In the genomic region with DNA sequence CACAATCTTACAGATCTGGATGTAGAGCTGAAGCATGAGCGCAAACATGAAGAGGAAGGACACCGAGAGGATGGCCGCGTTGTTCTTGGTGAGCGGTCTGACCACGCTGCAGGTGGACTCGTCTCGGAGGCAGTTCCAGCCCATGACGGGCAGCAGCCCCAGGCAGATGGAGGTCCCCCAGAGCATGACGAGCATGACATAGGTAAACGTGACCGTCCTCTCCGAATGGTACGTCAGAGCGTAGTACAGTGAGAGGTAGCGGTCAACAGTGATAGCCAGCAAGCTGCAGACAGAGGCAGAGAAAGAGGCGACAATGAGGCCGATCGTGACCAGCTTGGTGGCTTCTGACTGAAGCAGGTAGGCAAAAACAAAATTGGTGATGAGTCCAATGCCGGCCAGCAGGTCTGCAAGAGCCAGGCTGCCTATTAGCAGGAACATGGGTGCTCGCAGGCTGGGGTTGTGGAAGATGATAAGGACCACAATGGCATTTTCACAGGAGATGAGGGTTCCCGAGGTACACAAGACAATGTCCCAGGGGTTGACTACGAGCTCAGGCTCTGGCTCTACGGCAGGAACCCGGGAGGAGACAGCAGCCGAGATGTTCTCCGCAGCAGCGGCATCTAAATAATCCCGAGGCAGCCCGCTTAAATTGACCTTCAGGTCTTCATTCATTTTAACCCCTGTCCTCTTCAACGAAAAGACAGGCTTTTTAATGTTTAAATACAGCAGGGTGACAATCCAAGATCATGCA, we compare ENCODE assay signal across 10 cellular contexts. TPM values are rescaled to one million over a fixed set of nuclear protein-coding genes. Genes with fewer than 3 reads are reported as not detected.
DNase-seq lines count a peak whose midpoint lies in the region; ATAC-seq and TF ChIP-seq lines count a peak whose summit lies in the region.
"Had no signal": no experiment of that assay in that cellular context is flagged by ENCODE, and none has a peak within 500 bp of the region (broad histone marks: within the 10 kb centered on the region; RNA-seq: fewer than 3 reads in every experiment).

No MANE protein-coding gene starts in this region.

- H3K4me1 Mint-ChIP-seq in T-helper 17 cell = peaks cover 3% of the 10 kb centered on the region

- H3K27me3 Mint-ChIP-seq in T-helper 17 cell = peaks cover 72% of the 10 kb centered on the region

- ATAC-seq in T-helper 17 cell = no peak
- no peak for ATAC-seq in GM21390 (IDR thresholded peaks at IDR 0.05; ENCODE audit: unreplicated experiment)

- H3K36me3 Mint-ChIP-seq in T-helper 17 cell (ENCODE audit: low read depth) = peaks cover 8% of the 10 kb centered on the region

- H3K4me3 ChIP-seq in H7 (ENCODE audit: insufficient read depth, low read depth, low read length) (no peak overlapping the region), fibroblast of lung (replicated peaks in 1 of 4; ENCODE audit: control extremely low read depth in 1 of 4, insufficient read depth in 1 of 4, low read depth in 3 of 4, low read length in 4 of 4) (no peak overlapping the region), skeletal muscle satellite cell (ENCODE audit: low read length) (no peak overlapping the region)

- H3K27ac Mint-ChIP-seq in T-helper 17 cell = no peak overlapping the region

- no peak overlapping the region for H3K27ac ChIP-seq in fibroblast of lung (ENCODE audit: insufficient read depth, low read length)

- no peak overlapping the region for H2AFZ ChIP-seq in fibroblast of lung (ENCODE audit: low read length)

- H3K9ac ChIP-seq in fibroblast of lung (ENCODE audit: insufficient read depth, low read length) (no peak overlapping the region), skeletal muscle satellite cell (ENCODE audit: low read depth, low read length) (no peak overlapping the region)

- DNase-seq in H7 = peak; percentile 56
- no peak for DNase-seq in T-helper 17 cell
- no peak for DNase-seq in fibroblast of lung (ENCODE audit: low read depth in 2 of 2)
- no peak for DNase-seq in GM19238 (ENCODE audit: insufficient read length, low spot score)
- DNase-seq in NCI-H2081 treated with DMSO at 0.1 percent for 48 hours (lab: John Stamatoyannopoulos, UW) = no peak
- DNase-seq: DND-41, mesendoderm had no signal

- no peaks in the 10 kb centered on the region for H3K9me3 ChIP-seq in T-helper 17 cell (ENCODE audit: control insufficient read depth, low read length, poor library complexity, severe bottlenecking)
- no peaks in the 10 kb centered on the region for H3K9me3 ChIP-seq in fibroblast of lung (ENCODE audit: control insufficient read depth, insufficient read depth, low read depth, low read length)
- no peaks in the 10 kb centered on the region for H3K9me3 ChIP-seq in skeletal muscle satellite cell (replicated peaks; ENCODE audit: low read length)

- TF ChIP-seq CTCF in fibroblast of lung (conservative IDR thresholded peaks at IDR 0.05 in 1 of 2, IDR thresholded peaks at IDR 0.05 in 1 of 2; ENCODE audit: low read depth in 1 of 2, low read length in 2 of 2) = no peak

- H3K79me2 ChIP-seq in fibroblast of lung (ENCODE audit: control insufficient read depth, insufficient read depth, low read length) = no peaks in the 10 kb centered on the region

- peak overlapping the region; percentile 13 for H3K4me2 ChIP-seq in fibroblast of lung (ENCODE audit: extremely low read depth, insufficient read depth, low read length)
- peak overlapping the region; percentile 78 for H3K4me2 ChIP-seq in skeletal muscle satellite cell (ENCODE audit: low read length)

- H3K36me3 ChIP-seq in H7 (replicated peaks; ENCODE audit: control insufficient read depth, insufficient read depth, low read length) (no peaks in the 10 kb centered on the region), fibroblast of lung (ENCODE audit: control insufficient read depth, insufficient read depth, low read length) (no peaks in the 10 kb centered on the region), skeletal muscle satellite cell (ENCODE audit: insufficient read depth, low read length) (no peaks in the 10 kb centered on the region)

- H3K4me1 ChIP-seq in fibroblast of lung (ENCODE audit: control insufficient read depth, extremely low read depth, insufficient read depth, low read length) (no peaks in the 10 kb centered on the region), skeletal muscle satellite cell (ENCODE audit: control insufficient read depth, insufficient read depth, low read length) (peaks cover 6% of the 10 kb centered on the region)

- no peaks in the 10 kb centered on the region for H4K20me1 ChIP-seq in fibroblast of lung (ENCODE audit: control insufficient read depth, extremely low read depth, insufficient read depth, low read length)

- H3K27me3 ChIP-seq in H7 (ENCODE audit: control insufficient read depth, insufficient read depth, low read length) = peaks cover 49% of the 10 kb centered on the region
- H3K27me3 ChIP-seq in fibroblast of lung (ENCODE audit: control insufficient read depth, insufficient read depth, low read length) = peaks cover 36% of the 10 kb centered on the region
- H3K27me3 ChIP-seq in skeletal muscle satellite cell (ENCODE audit: control insufficient read depth, insufficient read depth, low read length) = peaks cover 70% of the 10 kb centered on the region

- H3K4me3 Mint-ChIP-seq in T-helper 17 cell = peak overlapping the region; percentile 71

RNA-seq across cellular contexts. Expression of gene GPR12, which starts 1.3 kb away (rescaled TPM):
- not detected in 2 replicates for total RNA-seq in H7 (2014; rRNA removed; shearing (Covaris generic))
- total RNA-seq in T-helper 17 cell (not detected), fibroblast of lung (not detected in 2 replicates)
- not detected in 2 replicates for polyA plus RNA-seq in fibroblast of lung
- polyA plus RNA-seq in fibroblast of lung (2012) = not detected in 2 replicates
- not detected in 2 replicates for polyA minus RNA-seq in fibroblast of lung (ENCODE audit: low replicate concordance)
- total RNA-seq in skeletal muscle satellite cell (2012; rRNA removed) = not detected in 2 replicates
- total RNA-seq: epithelial cell of proximal tubule had no signal
